In genomic region chr14:36519431-36520321, GRCh38 we compare ENCODE assay signal across 1 cellular context.
TF ChIP-seq lines count a peak whose summit lies in the region.

Gene NKX2-1, minus strand, starts transcription at chr14:36520232. Its CDS starts 103 bp downstream, at chr14:36520129.

TF ChIP-seq in HEK293, 187 proteins besides CTCF, POLR2A, EP300 and RAD21 (continued from another document):
- TF ChIP-seq PRDM6 (tag by site-specific recombination; IDR thresholded peaks at IDR 0.05) (no peak), ZSCAN23 (tag by site-specific recombination; IDR thresholded peaks at IDR 0.05) (no peak), EGR2 (tag by site-specific recombination; IDR thresholded peaks at IDR 0.05; ENCODE audit: low read depth) (peak; percentile 40; the same call in 1 of the 2 replicates), ZNF501 (tag by site-specific recombination; IDR thresholded peaks at IDR 0.05) (0 out of 2 replicates have a peak, but pooled peaks have one; percentile 30), KLF9 (tag by site-specific recombination; IDR thresholded peaks at IDR 0.05; ENCODE audit: low read depth) (peak; percentile 61; the same call in 1 of the 2 replicates), ZBTB10 (tag by site-specific recombination; IDR thresholded peaks at IDR 0.05) (peak; percentile 81), ZFHX2 (tag by site-specific recombination; conservative IDR thresholded peaks at IDR 0.05) (peak; percentile 36; the same call in 1 of the 2 replicates), ZBTB44 (tag by site-specific recombination; IDR thresholded peaks at IDR 0.05) (no peak), ZNF398 (tag by site-specific recombination; IDR thresholded peaks at IDR 0.05) (peak; percentile 93), ZBTB11 (tag by site-specific recombination; conservative IDR thresholded peaks at IDR 0.05; ENCODE audit: low read depth) (peak; percentile 48), ZBTB17 (tag by site-specific recombination; IDR thresholded peaks at IDR 0.05) (0 out of 2 replicates have a peak, but pooled peaks have one; percentile 69), SP3 (tag by site-specific recombination; IDR thresholded peaks at IDR 0.05) (peak; percentile 86), ZFP37 (tag by site-specific recombination; IDR thresholded peaks at IDR 0.05) (no peak), ZEB2 (tag by site-specific recombination; IDR thresholded peaks at IDR 0.05) (peak; percentile 50), SCRT2 (tag by site-specific recombination; IDR thresholded peaks at IDR 0.05) (peak; percentile 34; the same call in 1 of the 2 replicates), ZBTB8A (tag by site-specific recombination; IDR thresholded peaks at IDR 0.05) (peak; percentile 52; the same call in 1 of the 2 replicates), KLF16 (tag by site-specific recombination; IDR thresholded peaks at IDR 0.05) (peak; percentile 47; the same call in 1 of the 2 replicates), ZNF473 (tag by site-specific recombination; IDR thresholded peaks at IDR 0.05) (no peak), SP7 (tag by site-specific recombination; IDR thresholded peaks at IDR 0.05) (0 out of 2 replicates have a peak, but pooled peaks have one; percentile 15), PATZ1 (tag by site-specific recombination; IDR thresholded peaks at IDR 0.05) (peak; percentile 76), ZBTB20 (tag by site-specific recombination; IDR thresholded peaks at IDR 0.05) (peak; percentile 1; the same call in 1 of the 2 replicates)
